Comparison of ENCODE assay signal across 8 cellular contexts in the genomic region with DNA sequence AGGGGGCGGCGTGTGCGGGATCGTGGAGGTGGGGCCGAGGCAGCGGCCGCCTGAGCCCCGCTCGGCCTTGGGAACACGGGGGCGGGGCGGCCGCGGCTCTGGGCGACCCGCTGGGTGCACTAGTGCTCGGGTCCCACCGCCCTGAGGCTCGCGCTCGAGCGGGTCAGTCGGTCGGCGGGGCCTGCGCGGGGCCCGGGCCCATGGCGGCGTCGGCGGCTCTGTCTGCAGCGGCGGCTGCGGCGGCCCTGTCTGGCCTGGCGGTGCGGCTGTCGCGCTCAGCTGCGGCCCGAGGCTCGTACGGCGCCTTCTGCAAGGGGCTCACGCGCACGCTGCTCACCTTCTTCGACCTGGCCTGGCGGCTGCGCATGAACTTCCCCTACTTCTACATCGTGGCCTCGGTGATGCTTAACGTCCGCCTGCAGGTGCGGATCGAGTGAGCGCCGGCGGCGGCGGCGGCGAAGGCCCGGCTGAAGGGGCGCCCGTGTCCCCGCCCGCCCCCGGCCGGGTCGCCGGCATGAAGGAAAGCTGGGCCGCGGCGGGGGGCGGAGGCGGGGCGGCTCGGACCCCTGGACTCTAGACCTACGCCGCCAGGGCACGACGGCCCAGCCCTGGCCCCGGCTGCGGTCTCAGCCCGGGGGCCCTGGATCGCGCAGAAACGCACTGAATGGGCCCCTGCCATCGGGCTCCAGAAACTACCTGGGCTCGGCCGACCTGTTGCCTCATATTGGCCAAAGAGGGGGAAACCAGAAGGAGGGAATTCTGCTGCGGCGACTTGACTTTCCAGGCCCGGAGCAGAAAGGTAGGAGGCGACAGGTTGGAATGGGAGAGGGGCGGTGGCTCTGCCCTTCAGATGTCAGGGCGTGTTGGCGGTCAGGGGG. TPM values are rescaled to one million over a fixed set of nuclear protein-coding genes. Genes with fewer than 3 reads are reported as not detected.
DNase-seq lines count a peak whose midpoint lies in the region; ATAC-seq and TF ChIP-seq lines count a peak whose summit lies in the region.

SMIM10L2A (plus strand) TSS at position 13 of the 878 bp plus-strand sequence; CDS start at position 201, 188 bp downstream.

- H2BK120ac ChIP-seq in mesendoderm (ENCODE audit: low read depth, low read length): no peak within 1 kb of the TSS

- H3K4ac ChIP-seq in mesendoderm (ENCODE audit: low read depth, low read length): no peak within 1 kb of the TSS

- H2BK15ac ChIP-seq in mesendoderm (replicated peaks; ENCODE audit: low read depth): no peak within 1 kb of the TSS

- no peak for DNase-seq in AG04450 (ENCODE audit: low read depth, low spot score)
- DNase-seq in adrenal gland: peak in 1 of 7 donors; percentile 25
- DNase-seq in mesendoderm: peak; percentile 19
- no peak for DNase-seq in NCI-H774 (lab: John Stamatoyannopoulos, UW)
- DNase-seq in DMS79 treated with DMSO at 0.1 percent for 48 hours (lab: John Stamatoyannopoulos, UW): no peak
- DNase-seq in AG08396 (ENCODE audit: low spot score): no peak

- no peak for TF ChIP-seq CTCF in AG04450 (IDR thresholded peaks at IDR 0.05; ENCODE audit: low read depth, low read length)
- no peak for TF ChIP-seq CTCF in adrenal gland (IDR thresholded peaks at IDR 0.05)

- H4K5ac ChIP-seq in mesendoderm (ENCODE audit: low read length): no peak within 1 kb of the TSS

- H3K9ac ChIP-seq in mesendoderm (ENCODE audit: low read length): no peak within 1 kb of the TSS

- TF ChIP-seq POLR2A in adrenal gland (IDR thresholded peaks at IDR 0.05): peak in 1 of 2 donors; percentile 53

- H3K4me1 ChIP-seq in adrenal gland (replicated peaks in 1 of 2) (peaks cover 0 to 4% of the 10 kb centered on the region in 2 donors), mesendoderm (ENCODE audit: control insufficient read depth, low read depth, low read length) (no peaks in the 10 kb centered on the region)

- H3K4me3 ChIP-seq in AG04450 (ENCODE audit: low read depth, low read length): peak within 1 kb of the TSS; percentile 29
- peak within 1 kb of the TSS in 2 of 4 donors; percentile 16 to 66 for H3K4me3 ChIP-seq in adrenal gland
- no peak within 1 kb of the TSS for H3K4me3 ChIP-seq in mesendoderm (ENCODE audit: low read length)

- H3K36me3 ChIP-seq in adrenal gland (replicated peaks in 1 of 2) (no peaks in the 10 kb centered on the region), mesendoderm (ENCODE audit: control insufficient read depth, insufficient read depth, low read length) (no peaks in the 10 kb centered on the region)

- peaks cover 6% of the 10 kb centered on the region for H3K27me3 ChIP-seq in AG04450 (ENCODE audit: control insufficient read depth, insufficient read depth, low read length)
- no peaks in the 10 kb centered on the region for H3K27me3 ChIP-seq in adrenal gland
- H3K27me3 ChIP-seq in mesendoderm (ENCODE audit: insufficient read depth, low read length, poor library complexity): no peaks in the 10 kb centered on the region

- H3K18ac ChIP-seq in mesendoderm (ENCODE audit: low read length): no peak within 1 kb of the TSS

- 3 to 62% (median 36%) methylated on average over 29 to 94 of the region's 100 CpGs; no CpG with 5 or more reads in 1 of the 4 donors for WGBS in adrenal gland, 4 donors
- WGBS in mesendoderm (ENCODE audit: extremely low coverage, insufficient coverage, low lambda C conversion rate): no CpG with 5 or more reads among the region's 100 CpGs

- no peak within 1 kb of the TSS for H3K4me2 ChIP-seq in mesendoderm (ENCODE audit: low read length)

- intact Hi-C loops in adrenal gland (cut with DNase I): no loop called here

- no peak within 1 kb of the TSS for H2BK5ac ChIP-seq in mesendoderm (ENCODE audit: low read length)

- H3K9me3 ChIP-seq in AG04450 (ENCODE audit: control insufficient read depth, insufficient read depth, low read length) (no peaks in the 10 kb centered on the region), adrenal gland (replicated peaks in 1 of 3) (no peaks in the 10 kb centered on the region)

- H3K23ac ChIP-seq in mesendoderm (ENCODE audit: low read length): no peak within 1 kb of the TSS

- CTCF ChIA-PET in AG04450 (lab: Charles Lee): no interaction called here

- no peaks in the 10 kb centered on the region for H3K79me1 ChIP-seq in mesendoderm (ENCODE audit: low read length)

- no peak within 1 kb of the TSS for H2AK5ac ChIP-seq in mesendoderm (ENCODE audit: low read length)

- peak within 1 kb of the TSS; percentile 56 for H3K56ac ChIP-seq in mesendoderm (ENCODE audit: low read length)

- H4K8ac ChIP-seq in mesendoderm (ENCODE audit: low read depth, low read length): no peak within 1 kb of the TSS

- H3K27ac ChIP-seq in AG04450 (ENCODE audit: low read depth, low read length) (no peak within 1 kb of the TSS), adrenal gland (peak within 1 kb of the TSS in 3 of 5 donors; percentile 51 to 80 (median 54)), mesendoderm (ENCODE audit: low read depth, low read length) (no peak within 1 kb of the TSS)

- ATAC-seq in GM19395 (IDR thresholded peaks at IDR 0.05; ENCODE audit: unreplicated experiment) (peak; percentile 51), HG03378 (IDR thresholded peaks at IDR 0.05; ENCODE audit: unreplicated experiment) (peak; percentile 38)

- POLR2A ChIA-PET in AG04450 (lab: Yijun Ruan, JAX): no interaction called here

- no peaks in the 10 kb centered on the region for H3K79me2 ChIP-seq in mesendoderm (ENCODE audit: control insufficient read depth, insufficient read depth, low read length)

RNA-seq across cellular contexts. Expression of gene SMIM10L2A, which starts in this region (rescaled TPM):
- polyA plus RNA-seq in AG04450 (2011; rRNA removed): 0.04 and 0.06 TPM in 2 replicates
- polyA minus RNA-seq in AG04450 (2011; rRNA and poly(A)+ RNA removed): 0.09 TPM in 2 replicates
- 10 to 100 TPM; 34.9 to 90.3 (median 42.3) TPM for total RNA-seq in adrenal gland
- polyA plus RNA-seq in adrenal gland: 10 to 100 TPM; 31.5 to 39.1 (median 34.4) TPM
- 0.41 TPM for polyA plus RNA-seq in mesendoderm (2013, experiment 1 of 2)
- polyA plus RNA-seq in mesendoderm (2013, experiment 2 of 2): 0.41 TPM

Comparison
In these comparisons a context has a peak if more than half of its experiments do, and no peak if none do; other contexts are left out.
1. RNA of gene SMIM10L2A (polyA plus RNA-seq): 31.5 to 39.1 TPM in adrenal gland; 0.04 to 0.06 TPM in AG04450; every median in the first group is over 10 times any median in the second.
2. H3K27ac ChIP-seq: peak in adrenal gland (3 of 5); none in AG04450 (single experiment) and mesendoderm (single experiment).